In genomic region chr16:84339766-84340165, GRCh38 we compare ENCODE assay signal across 33 cellular contexts. TPM values are rescaled to one million over a fixed set of nuclear protein-coding genes. Genes with fewer than 3 reads are reported as not detected.
"Had no signal": no experiment of that assay in that cellular context is flagged by ENCODE, and none has a peak within 500 bp of the region (broad histone marks: within the 10 kb centered on the region; RNA-seq: fewer than 3 reads in every experiment).

No MANE protein-coding gene starts in this region.

- H3K4me3 Mint-ChIP-seq: activated CD4-positive, alpha-beta T cell treated with anti-CD3 and anti-CD28 coated beads, Interleukin-2, amount 10 ng/mL, durations not matched to agents 24 days and 14 days; activated CD8-positive, alpha-beta T cell treated with anti-CD3 and anti-CD28 coated beads for 36 hours; activated T-cell treated with anti-CD3 and anti-CD28 coated beads, Interleukin-2, amount 50 U/mL, for 72 hours; activated T-helper 17 cell treated with anti-CD3 and anti-CD28 coated beads, Interleukin-2, amount 50 U/mL, for 72 hours; T-cell had no signal

- H3K27me3 ChIP-seq: adrenal gland, body of pancreas, breast epithelium, MG63 had no signal

- H3K27ac Mint-ChIP-seq: activated CD4-positive, alpha-beta T cell treated with anti-CD3 and anti-CD28 coated beads, Interleukin-2, amount 10 ng/mL, durations not matched to agents 24 days and 14 days; activated CD8-positive, alpha-beta T cell treated with anti-CD3 and anti-CD28 coated beads for 36 hours; activated naive CD4-positive, alpha-beta T cell treated with anti-CD3 and anti-CD28 coated beads, Interleukin-2, amount 50 U/mL, for 72 hours; activated T-cell treated with anti-CD3 and anti-CD28 coated beads, Interleukin-2, amount 50 U/mL, for 72 hours; activated T-helper 17 cell treated with anti-CD3 and anti-CD28 coated beads, Interleukin-2, amount 50 U/mL, for 72 hours; T-cell had no signal

- ATAC-seq: activated CD8-positive, alpha-beta T cell treated with anti-CD3 and anti-CD28 coated beads for 36 hours; activated naive CD4-positive, alpha-beta T cell treated with anti-CD3 and anti-CD28 coated beads, Interleukin-2, amount 50 U/mL, for 72 hours; activated T-cell treated with anti-CD3 and anti-CD28 coated beads, Interleukin-2, amount 50 U/mL, for 72 hours; activated T-helper 17 cell treated with anti-CD3 and anti-CD28 coated beads, Interleukin-2, amount 50 U/mL, for 72 hours; body of pancreas; Right ventricle myocardium inferior; SK-N-SH treated with all-trans-retinoic acid at 6 μM for 48 hours; T-cell had no signal

- DNase-seq: activated CD4-positive, alpha-beta T cell treated with anti-CD3 and anti-CD28 coated beads, Interleukin-2, amount 10 ng/mL, durations not matched to agents 24 days and 14 days; activated CD4-positive, alpha-beta T cell treated with anti-CD3 and anti-CD28 coated beads, Interleukin-2, amount 50 U/mL, for 4 hours; activated CD8-positive, alpha-beta T cell treated with anti-CD3 and anti-CD28 coated beads for 36 hours; activated effector memory CD4-positive, alpha-beta T cell treated with anti-CD3 and anti-CD28 coated beads, Interleukin-2, amount 50 U/mL, for 16 hours; activated naive CD4-positive, alpha-beta T cell treated with Interleukin-2 at 50 U/mL for 16 hours; activated T-cell treated with anti-CD3 and anti-CD28 coated beads, Interleukin-2, amount 50 U/mL, for 1 hour; activated T-cell treated with anti-CD3 and anti-CD28 coated beads, Interleukin-2, amount 50 U/mL, for 72 hours; adrenal gland; body of pancreas; Kasumi-1; KG1; MG63; NCI-H1048; NCI-H1105 treated with DMSO at 0.1 percent for 48 hours; NCI-H1436; NCI-H187; NCI-H2029 treated with DMSO at 0.1 percent for 48 hours; NCI-H2107; NCI-H510A; NCI-H748 treated with DMSO at 0.1 percent for 48 hours; NK-92 treated with Interleukin-12 subunit alpha and Interleukin-12 subunit beta, amount 100 ng/mL, for 24 hours; SIG-M5; T-cell; T1000 had no signal

- H3K4me3 ChIP-seq: adrenal gland, body of pancreas, breast epithelium, MG63 had no signal

- H3K4me1 Mint-ChIP-seq: activated CD4-positive, alpha-beta T cell treated with anti-CD3 and anti-CD28 coated beads, Interleukin-2, amount 10 ng/mL, durations not matched to agents 24 days and 14 days; activated T-helper 17 cell treated with anti-CD3 and anti-CD28 coated beads, Interleukin-2, amount 50 U/mL, for 72 hours; T-cell had no signal

- H3K36me3 ChIP-seq: adrenal gland, breast epithelium, MG63 had no signal

- H3K27ac ChIP-seq: adrenal gland, body of pancreas, breast epithelium, RWPE1 had no signal

- H3K27me3 Mint-ChIP-seq: activated CD8-positive, alpha-beta T cell treated with anti-CD3 and anti-CD28 coated beads for 36 hours had no signal

- H3K4me1 ChIP-seq: adrenal gland, body of pancreas had no signal

- H3K36me3 Mint-ChIP-seq: T-cell had no signal

- H3K9me3 ChIP-seq: adrenal gland, MG63 had no signal

RNA-seq across cellular contexts. Expression of gene ATP2C2, which starts 28.6 kb away (rescaled TPM):
- total RNA-seq: activated CD4-positive, alpha-beta T cell treated with anti-CD3 and anti-CD28 coated beads, Interleukin-2, amount 10 ng/mL, durations not matched to agents 24 days and 14 days; activated CD8-positive, alpha-beta memory T cell treated with anti-CD3 and anti-CD28 coated beads for 36 hours; activated CD8-positive, alpha-beta T cell treated with anti-CD3 and anti-CD28 coated beads for 36 hours; activated naive CD4-positive, alpha-beta T cell treated with anti-CD3 and anti-CD28 coated beads, Interleukin-2, amount 50 U/mL, for 72 hours; activated T-helper 17 cell treated with anti-CD3 and anti-CD28 coated beads, Interleukin-2, amount 50 U/mL, for 72 hours; cardiac septum; Right ventricle myocardium inferior; T-cell; T-helper 2 cell treated with Interferon-gamma antibody and Interleukin-4, amounts not matched to agents 100 ng/mL and 5 ng/mL, for 36 hours had no signal

RNA-seq across cellular contexts. Expression of gene WFDC1, which starts 45.1 kb away (rescaled TPM):
- total RNA-seq: activated CD4-positive, alpha-beta T cell treated with anti-CD3 and anti-CD28 coated beads, Interleukin-2, amount 10 ng/mL, durations not matched to agents 24 days and 14 days; activated CD8-positive, alpha-beta memory T cell treated with anti-CD3 and anti-CD28 coated beads for 36 hours; activated CD8-positive, alpha-beta T cell treated with anti-CD3 and anti-CD28 coated beads for 36 hours; activated naive CD4-positive, alpha-beta T cell treated with anti-CD3 and anti-CD28 coated beads, Interleukin-2, amount 50 U/mL, for 72 hours; activated T-cell treated with anti-CD3 and anti-CD28 coated beads, Interleukin-2, amount 50 U/mL, for 72 hours; T-cell; T-helper 2 cell treated with Interferon-gamma antibody and Interleukin-4, amounts not matched to agents 100 ng/mL and 5 ng/mL, for 36 hours had no signal
